Comparison of ENCODE assay signal across 8 cellular contexts in genomic region chr10:103968441-103969391, GRCh38. TPM values are rescaled to one million over a fixed set of nuclear protein-coding genes. Genes with fewer than 3 reads are reported as not detected.
A peak's percentile ranks its signal among the peaks of the same experiment; 100 is the strongest.
DNase-seq lines count a peak whose midpoint lies in the region; TF ChIP-seq lines count a peak whose summit lies in the region.

No MANE protein-coding gene starts in this region.

- no peaks in the 10 kb centered on the region for H3F3A ChIP-seq in OCI-LY1 (ENCODE audit: insufficient read depth, low read length)

- H3K4me3 ChIP-seq in OCI-LY1 (ENCODE audit: low read depth, low read length, poor library complexity, severe bottlenecking) (peak overlapping the region; percentile 81), endodermal cell (ENCODE audit: low read length) (peak overlapping the region; percentile 100), neutrophil (ENCODE audit: low read depth in 1 of 2, low read length in 1 of 2) (peak overlapping the region; percentile 86 to 88)

- TF ChIP-seq CTCF in Calu3 (IDR thresholded peaks at IDR 0.05; ENCODE audit: unreplicated experiment) (no peak), OCI-LY1 (IDR thresholded peaks at IDR 0.05; ENCODE audit: low read length) (no peak), endodermal cell (conservative IDR thresholded peaks at IDR 0.05) (no peak), neutrophil (IDR thresholded peaks at IDR 0.05) (no peak)

- no TSS peak for BruUV-seq in Calu3 (replicated peaks; lab: Mats Ljungman, UMichigan)

- no peaks in the 10 kb centered on the region for H4K20me1 ChIP-seq in OCI-LY1 (ENCODE audit: insufficient read depth, low read length)

- DNase-seq in Calu3 (no peak), endodermal cell (no peak), UCSD-AML1 (lab: John Stamatoyannopoulos, UW; ENCODE audit: unreplicated experiment) (no peak), middle frontal gyrus (ENCODE audit: extremely low spot score, low spot score) (no peak), HCEC 1CT (no peak)
- DNase-seq in central memory CD4-positive, alpha-beta T cell: no peak

- H3K36me3 Mint-ChIP-seq in Calu3 (ENCODE audit: insufficient read depth, unreplicated experiment) (peaks cover 48% of the 10 kb centered on the region), endodermal cell (ENCODE audit: low read depth) (peaks cover 4% of the 10 kb centered on the region)

- H3K4me1 Mint-ChIP-seq in Calu3 (ENCODE audit: low read depth, unreplicated experiment) (peaks cover 6% of the 10 kb centered on the region), endodermal cell (peaks cover 13% of the 10 kb centered on the region)

- H3K27me3 Mint-ChIP-seq in Calu3 (ENCODE audit: unreplicated experiment) (no peaks in the 10 kb centered on the region), endodermal cell (ENCODE audit: insufficient read depth) (peaks cover 2% of the 10 kb centered on the region)

- H3K4me2 ChIP-seq in OCI-LY1 (ENCODE audit: low read length): peak overlapping the region; percentile 99

- H3K9me3 Mint-ChIP-seq in Calu3 (ENCODE audit: low read depth, unreplicated experiment): no peaks in the 10 kb centered on the region
- no peaks in the 10 kb centered on the region for H3K9me3 Mint-ChIP-seq in endodermal cell

- H3K27ac ChIP-seq in OCI-LY1 (ENCODE audit: low read depth, low read length, poor library complexity, severe bottlenecking) (no peak overlapping the region), endodermal cell (ENCODE audit: low read depth, low read length) (no peak overlapping the region), neutrophil (peak overlapping the region; percentile 91)

- H3K4me1 ChIP-seq in OCI-LY1 (ENCODE audit: insufficient read depth, low read length, severe bottlenecking) (peaks cover 32% of the 10 kb centered on the region), endodermal cell (ENCODE audit: control insufficient read depth, insufficient read depth, low read length) (no peaks in the 10 kb centered on the region), neutrophil (ENCODE audit: control insufficient read depth in 1 of 2, insufficient read depth in 1 of 2, low read depth in 1 of 2, low read length in 1 of 2) (peaks cover 46 to 47% of the 10 kb centered on the region in 2 experiments)

- H3K4me3 Mint-ChIP-seq in Calu3 (ENCODE audit: low read depth, unreplicated experiment) (peak overlapping the region; percentile 93), endodermal cell (peak overlapping the region; percentile 86)

- H3K79me2 ChIP-seq in OCI-LY1 (ENCODE audit: insufficient read depth, low read length): peaks cover 48% of the 10 kb centered on the region

- no peak overlapping the region for H2AFZ ChIP-seq in OCI-LY1 (ENCODE audit: low read length)

- no peaks in the 10 kb centered on the region for H3K9me2 ChIP-seq in OCI-LY1 (ENCODE audit: low read depth, low read length)

- H3K9ac ChIP-seq in OCI-LY1 (ENCODE audit: low read length) (peak overlapping the region; percentile 96), endodermal cell (ENCODE audit: extremely low read depth, low read length, poor library complexity, severe bottlenecking) (peak overlapping the region; percentile 70)

- H3K36me3 ChIP-seq in OCI-LY1 (ENCODE audit: insufficient read depth, low read length) (no peaks in the 10 kb centered on the region; the same call in 1 of the 2 replicates), endodermal cell (ENCODE audit: control insufficient read depth, insufficient read depth, low read length) (no peaks in the 10 kb centered on the region), neutrophil (no peaks in the 10 kb centered on the region)

- CTCF ChIA-PET in Calu3 (lab: Charles Lee): interaction anchor here (1.3 to 1.5 kb wide), 2 partner anchors 78 to 80 kb away, joined by 3 to 6 read pairs; no protein-coding TSS in a partner anchor

- H3K27me3 ChIP-seq in OCI-LY1 (ENCODE audit: insufficient read depth, low read length) (no peaks in the 10 kb centered on the region), endodermal cell (ENCODE audit: control insufficient read depth, insufficient read depth, low read length, poor library complexity, severe bottlenecking) (no peaks in the 10 kb centered on the region), neutrophil (no peaks in the 10 kb centered on the region)

- 89 to 90% methylated on average over 13 to 23 of the region's 23 CpGs for WGBS in endodermal cell (ENCODE audit: insufficient coverage in 1 of 2, insufficient read length in 1 of 2), 2 experiments

- intact Hi-C loops in Calu3 (cut with micrococcal nuclease; ENCODE audit: unreplicated experiment): loop anchor here (2.0 kb wide), 1 partner anchor 52 kb away; no protein-coding TSS in a partner anchor

- H3K27ac Mint-ChIP-seq in Calu3 (ENCODE audit: unreplicated experiment): peak overlapping the region; percentile 77
- H3K27ac Mint-ChIP-seq in endodermal cell: no peak overlapping the region

- H3K9me3 ChIP-seq in OCI-LY1 (ENCODE audit: low read length) (no peaks in the 10 kb centered on the region), endodermal cell (ENCODE audit: control insufficient read depth, low read length) (no peaks in the 10 kb centered on the region), neutrophil (no peaks in the 10 kb centered on the region)

RNA-seq across cellular contexts. Expression of gene SLK, which starts 1.8 kb away (rescaled TPM):
- total RNA-seq in Calu3 (2022) (25.6 and 31.2 TPM in 2 replicates), endodermal cell (10 to 100 TPM; 23.4 to 32.9 TPM)
- 20.1 TPM for polyA plus RNA-seq in endodermal cell (2013, experiment 1 of 2)
- 25.9 TPM for polyA plus RNA-seq in endodermal cell (2013, experiment 2 of 2)

RNA-seq across cellular contexts. Expression of gene STN1, which starts 50.7 kb away (rescaled TPM):
- 13.1 and 16.0 TPM in 2 replicates for total RNA-seq in Calu3 (2022)
- total RNA-seq in endodermal cell: 10 to 100 TPM; 13.5 to 19.9 TPM
- 19.2 TPM for polyA plus RNA-seq in endodermal cell (2013, experiment 1 of 2)
- 17.2 TPM for polyA plus RNA-seq in endodermal cell (2013, experiment 2 of 2)
